Comparison of ENCODE assay signal across 36 cellular contexts in the genomic region with DNA sequence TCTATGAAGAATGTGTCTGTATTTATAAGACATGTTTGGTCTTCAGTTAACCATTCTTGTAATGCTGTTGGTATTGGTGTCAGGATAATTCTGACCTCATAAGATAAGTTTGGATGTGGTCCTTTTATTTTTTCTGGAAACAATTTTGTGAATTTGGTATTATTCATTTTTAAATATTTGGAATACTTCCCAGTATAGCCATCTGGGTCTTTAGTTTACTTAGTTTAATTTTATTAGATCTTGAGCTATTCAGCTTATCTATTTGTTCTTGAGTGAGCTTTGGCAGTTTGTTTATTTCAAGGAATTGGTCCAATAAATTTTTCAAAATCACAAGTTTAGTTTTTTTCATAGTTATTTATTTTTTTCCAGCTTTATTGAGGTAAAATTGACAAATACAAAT.
"Had no signal": no experiment of that assay in that cellular context is flagged by ENCODE, and none has a peak within 500 bp of the region (broad histone marks: within the 10 kb centered on the region; RNA-seq: fewer than 3 reads in every experiment).

No MANE protein-coding gene starts in this region.

- H3K4me3 ChIP-seq: adrenal gland, cardiac muscle cell had no signal

- H3K9me3 ChIP-seq: adrenal gland had no signal

- ATAC-seq: activated CD8-positive, alpha-beta T cell treated with anti-CD3 and anti-CD28 coated beads for 36 hours; activated naive CD4-positive, alpha-beta T cell treated with anti-CD3 and anti-CD28 coated beads, Interleukin-2, amount 50 U/mL, for 72 hours; activated T-cell treated with anti-CD3 and anti-CD28 coated beads, Interleukin-2, amount 50 U/mL, for 4 hours; activated T-cell treated with anti-CD3 and anti-CD28 coated beads, Interleukin-2, amount 50 U/mL, for 72 hours; activated T-helper 17 cell treated with anti-CD3 and anti-CD28 coated beads, Interleukin-2, amount 50 U/mL, for 72 hours had no signal

- H3K27me3 ChIP-seq: adrenal gland, cardiac muscle cell had no signal

- H3K4me1 ChIP-seq: adrenal gland had no signal

- H3K27me3 Mint-ChIP-seq: activated B cell treated with CpG ODN at 0.5 μM for 24 hours; activated CD4-positive, alpha-beta memory T cell treated with anti-CD3 and anti-CD28 coated beads for 36 hours; activated CD4-positive, alpha-beta T cell treated with anti-CD3 and anti-CD28 coated beads, Interleukin-2, amount 10 ng/mL, durations not matched to agents 24 days and 14 days; activated CD8-positive, alpha-beta T cell treated with anti-CD3 and anti-CD28 coated beads for 36 hours; activated naive CD8-positive, alpha-beta T cell treated with anti-CD3 and anti-CD28 coated beads for 36 hours; activated T-helper 17 cell treated with anti-CD3 and anti-CD28 coated beads, Interleukin-2, amount 50 U/mL, for 72 hours; brain had no signal

- H3K27ac Mint-ChIP-seq: activated B cell treated with CpG ODN at 0.5 μM for 24 hours; activated CD4-positive, alpha-beta memory T cell treated with anti-CD3 and anti-CD28 coated beads for 36 hours; activated CD4-positive, alpha-beta T cell treated with anti-CD3 and anti-CD28 coated beads, Interleukin-2, amount 10 ng/mL, durations not matched to agents 24 days and 14 days; activated CD8-positive, alpha-beta T cell treated with anti-CD3 and anti-CD28 coated beads for 36 hours; activated naive CD4-positive, alpha-beta T cell treated with anti-CD3 and anti-CD28 coated beads for 36 hours; activated naive CD4-positive, alpha-beta T cell treated with anti-CD3 and anti-CD28 coated beads, Interleukin-2, amount 50 U/mL, for 72 hours; activated naive CD8-positive, alpha-beta T cell treated with anti-CD3 and anti-CD28 coated beads for 36 hours; activated T-cell treated with anti-CD3 and anti-CD28 coated beads, Interleukin-2, amount 50 U/mL, for 72 hours; activated T-helper 1 cell treated with anti-CD3 and anti-CD28 coated beads, Interleukin-12 subunit alpha, Interleukin-12 subunit beta, Interleukin-2, Interleukin-4 antibody, amounts not matched to agents 30 ng/mL and 10 ng/mL and 1 ng/mL, durations not matched to agents 14 hours and 24 hours and 36 hours; activated T-helper 17 cell treated with anti-CD3 and anti-CD28 coated beads, Interleukin-2, amount 50 U/mL, for 72 hours; brain; T-helper 1 cell treated with Interleukin-12 subunit alpha and Interleukin-12 subunit beta and Interleukin-4 antibody, amounts not matched to agents 30 μg/mL and 1 μg/mL, for 36 hours; T-helper 2 cell treated with Interferon-gamma antibody and Interleukin-4, amounts not matched to agents 5 μg/mL and 100 μg/mL, for 36 hours had no signal

- FAIRE-seq: bronchial epithelial cell, TTC549 had no signal

- H3K4me3 Mint-ChIP-seq: activated B cell treated with CpG ODN at 0.5 μM for 24 hours; activated CD4-positive, alpha-beta memory T cell treated with anti-CD3 and anti-CD28 coated beads for 36 hours; activated CD4-positive, alpha-beta T cell treated with anti-CD3 and anti-CD28 coated beads, Interleukin-2, amount 10 ng/mL, durations not matched to agents 24 days and 14 days; activated CD8-positive, alpha-beta T cell treated with anti-CD3 and anti-CD28 coated beads for 36 hours; activated naive CD4-positive, alpha-beta T cell treated with anti-CD3 and anti-CD28 coated beads for 36 hours; activated naive CD8-positive, alpha-beta T cell treated with anti-CD3 and anti-CD28 coated beads for 36 hours; activated T-cell treated with anti-CD3 and anti-CD28 coated beads, Interleukin-2, amount 50 U/mL, for 4 hours; activated T-cell treated with anti-CD3 and anti-CD28 coated beads, Interleukin-2, amount 50 U/mL, for 72 hours; activated T-helper 1 cell treated with anti-CD3 and anti-CD28 coated beads, Interleukin-12 subunit alpha, Interleukin-12 subunit beta, Interleukin-2, Interleukin-4 antibody, amounts not matched to agents 30 ng/mL and 10 ng/mL and 1 ng/mL, durations not matched to agents 14 hours and 24 hours and 36 hours; activated T-helper 17 cell treated with anti-CD3 and anti-CD28 coated beads, Interleukin-2, amount 50 U/mL, for 72 hours; brain; T-helper 1 cell treated with Interleukin-12 subunit alpha and Interleukin-12 subunit beta and Interleukin-4 antibody, amounts not matched to agents 30 μg/mL and 1 μg/mL, for 36 hours; T-helper 2 cell treated with Interferon-gamma antibody and Interleukin-4, amounts not matched to agents 5 μg/mL and 100 μg/mL, for 36 hours had no signal

- H3K36me3 ChIP-seq: adrenal gland, cardiac muscle cell had no signal

- DNase-seq: activated B cell treated with CpG ODN at 0.5 μM for 24 hours; activated CD4-positive, alpha-beta memory T cell treated with anti-CD3 and anti-CD28 coated beads for 36 hours; activated CD4-positive, alpha-beta T cell treated with anti-CD3 and anti-CD28 coated beads for 4 hours; activated CD4-positive, alpha-beta T cell treated with anti-CD3 and anti-CD28 coated beads, Interleukin-2, amount 10 ng/mL, durations not matched to agents 24 days and 14 days; activated CD4-positive, alpha-beta T cell treated with anti-CD3 and anti-CD28 coated beads, Interleukin-2, amount 50 U/mL, for 1 hour; activated CD4-positive, alpha-beta T cell treated with anti-CD3 and anti-CD28 coated beads, Interleukin-2, amount 50 U/mL, for 4 hours; activated CD4-positive, CD25-positive, alpha-beta regulatory T cell treated with anti-CD3 and anti-CD28 coated beads, Interleukin-2, amount 50 U/mL, for 72 hours; activated CD8-positive, alpha-beta memory T cell treated with anti-CD3 and anti-CD28 coated beads, Interleukin-2, amount 50 U/mL, for 4 hours; activated CD8-positive, alpha-beta T cell treated with anti-CD3 and anti-CD28 coated beads for 36 hours; activated effector memory CD4-positive, alpha-beta T cell treated with anti-CD3 and anti-CD28 coated beads, Interleukin-2, amount 50 U/mL, for 16 hours; activated gamma-delta T cell treated with Interleukin-2 at 50 U/mL for 16 hours; activated naive CD4-positive, alpha-beta T cell; activated naive CD4-positive, alpha-beta T cell treated with anti-CD3 and anti-CD28 coated beads for 36 hours; activated naive CD4-positive, alpha-beta T cell treated with anti-CD3 and anti-CD28 coated beads, Interleukin-2, amount 50 U/mL, for 16 hours; activated naive CD8-positive, alpha-beta T cell treated with anti-CD3 and anti-CD28 coated beads for 36 hours; activated T-cell treated with anti-CD3 and anti-CD28 coated beads for 4 hours; activated T-cell treated with anti-CD3 and anti-CD28 coated beads, Interleukin-2, amount 50 U/mL, for 1 hour; activated T-cell treated with anti-CD3 and anti-CD28 coated beads, Interleukin-2, amount 50 U/mL, for 4 hours; activated T-cell treated with anti-CD3 and anti-CD28 coated beads, Interleukin-2, amount 50 U/mL, for 72 hours; adrenal gland; amniotic stem cell; aorta; central memory CD4-positive, alpha-beta T cell; T-helper 1 cell; T-helper 2 cell; T-helper 9 cell had no signal

- H3K36me3 Mint-ChIP-seq: activated CD4-positive, alpha-beta memory T cell treated with anti-CD3 and anti-CD28 coated beads for 36 hours; activated naive CD4-positive, alpha-beta T cell treated with anti-CD3 and anti-CD28 coated beads, Interleukin-2, amount 50 U/mL, for 72 hours; activated naive CD8-positive, alpha-beta T cell treated with anti-CD3 and anti-CD28 coated beads for 36 hours; brain had no signal

- H3K27ac ChIP-seq: adrenal gland, cardiac muscle cell, VCaP had no signal

- H3K4me1 Mint-ChIP-seq: activated B cell treated with CpG ODN at 0.5 μM for 24 hours; activated CD4-positive, alpha-beta T cell treated with anti-CD3 and anti-CD28 coated beads, Interleukin-2, amount 10 ng/mL, durations not matched to agents 24 days and 14 days; activated naive CD8-positive, alpha-beta T cell treated with anti-CD3 and anti-CD28 coated beads for 36 hours; activated T-helper 17 cell treated with anti-CD3 and anti-CD28 coated beads, Interleukin-2, amount 50 U/mL, for 72 hours; brain had no signal
